In the genomic region with DNA sequence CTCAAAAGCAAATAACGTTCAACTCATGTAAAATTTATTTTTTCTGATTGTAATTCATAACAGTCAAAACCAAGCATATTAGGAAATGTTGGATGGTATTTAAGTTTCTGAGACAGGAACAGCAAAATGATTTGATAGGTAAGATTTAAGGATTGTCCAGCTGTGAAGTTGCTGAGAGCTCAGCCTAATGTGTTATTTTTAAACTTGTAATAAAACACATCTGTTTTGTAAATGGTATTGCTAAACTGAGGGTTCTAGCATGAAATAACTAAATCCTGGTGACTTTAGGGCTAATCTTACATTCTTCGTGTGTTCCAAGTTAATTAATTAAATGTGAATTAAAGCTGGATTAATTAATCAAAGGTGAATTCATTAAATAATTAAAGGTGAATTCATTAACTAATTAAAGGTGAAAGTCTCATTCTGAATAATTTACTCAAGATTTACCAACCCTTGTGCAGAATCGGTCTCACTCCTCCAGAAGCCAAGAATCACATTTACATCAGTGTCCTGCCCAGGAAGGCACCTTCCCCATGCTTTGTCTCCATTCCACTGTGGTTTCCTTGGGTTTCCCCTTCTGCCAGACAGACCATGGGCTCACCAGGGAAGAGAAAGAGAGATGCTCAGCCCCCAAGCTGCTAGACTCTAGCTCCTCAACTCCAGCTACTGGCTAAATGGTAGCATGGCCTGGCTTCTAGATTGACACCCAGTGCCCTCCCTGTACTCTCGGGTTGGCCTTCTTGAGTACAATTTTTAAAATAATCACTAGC, we compare ENCODE assay signal across 19 cellular contexts. TPM values are rescaled to one million over a fixed set of nuclear protein-coding genes. Genes with fewer than 3 reads are reported as not detected.
A peak's percentile ranks its signal among the peaks of the same experiment; 100 is the strongest.
DNase-seq lines count a peak whose midpoint lies in the region; ATAC-seq, FAIRE-seq and TF ChIP-seq lines count a peak whose summit lies in the region.
"Had no signal": no experiment of that assay in that cellular context is flagged by ENCODE, and none has a peak within 500 bp of the region (broad histone marks: within the 10 kb centered on the region; RNA-seq: fewer than 3 reads in every experiment).

No MANE protein-coding gene starts in this region.

- H3K36me3 ChIP-seq in gastroesophageal sphincter (no peaks in the 10 kb centered on the region), spleen (peaks cover 0 to 13% (median 0%) of the 10 kb centered on the region in 6 donors), stomach (no peaks in the 10 kb centered on the region)
- H3K36me3 ChIP-seq: ascending aorta, BE2C, colonic mucosa, thoracic aorta had no signal

- TF ChIP-seq POLR2A in GM12891 (IDR thresholded peaks at IDR 0.05; ENCODE audit: low read depth, low read length) (no peak), gastroesophageal sphincter (IDR thresholded peaks at IDR 0.05) (no peak), spleen (IDR thresholded peaks at IDR 0.05) (no peak), stomach (IDR thresholded peaks at IDR 0.05) (no peak)

- TF ChIP-seq EP300 in gastroesophageal sphincter (IDR thresholded peaks at IDR 0.05) (no peak), stomach (IDR thresholded peaks at IDR 0.05) (no peak)

- peaks cover 17% of the 10 kb centered on the region for H3K36me3 Mint-ChIP-seq in IgD-negative memory B cell

- H3K9me3 ChIP-seq in gastroesophageal sphincter (no peaks in the 10 kb centered on the region), spleen (peaks cover 0 to 21% (median 2%) of the 10 kb centered on the region in 8 donors), stomach (no peaks in the 10 kb centered on the region)
- H3K9me3 ChIP-seq: ascending aorta, BE2C, colonic mucosa, thoracic aorta had no signal

- H3K9me3 Mint-ChIP-seq in IgD-negative memory B cell = peaks cover 3 to 13% (median 7%) of the 10 kb centered on the region in 3 donors

- no peaks in the 10 kb centered on the region for H3K27me3 Mint-ChIP-seq in IgD-negative memory B cell

- no peak for DNase-seq in GM12891 (ENCODE audit: insufficient read length, low spot score)
- DNase-seq in spleen = no peak
- DNase-seq in superior temporal gyrus (ENCODE audit: extremely low spot score) = no peak
- DNase-seq in stomach = no peak
- DNase-seq: activated CD4-positive, alpha-beta T cell treated with anti-CD3 and anti-CD28 coated beads for 1 hour; activated gamma-delta T cell; BE2C; colonic mucosa; NCI-H1436 treated with DMSO at 0.1 percent for 48 hours; NK-92 treated with Interleukin-12 subunit alpha and Interleukin-12 subunit beta, amount 100 ng/mL, for 24 hours; nucleus accumbens; right cardiac atrium; stimulated activated CD4-positive, alpha-beta T cell treated with anti-CD3 and anti-CD28 coated beads, Interleukin-2, amount 100 ng/mL, for 48 hours; T-helper 2 cell had no signal

- 41 to 58% methylated on average over 3 to 4 of the region's 4 CpGs for WGBS in gastroesophageal sphincter (ENCODE audit: low coverage in 1 of 2), 2 donors
- 60 to 73% (median 71%) methylated on average over 4 of the region's 4 CpGs for WGBS in spleen, 5 donors
- WGBS in stomach, 5 donors = 73 to 88% (median 81%) methylated on average over 4 of the region's 4 CpGs

- intact Hi-C loops in spleen (cut with DNase I; ENCODE audit: low total_unique reads) (no loop called here), stomach (cut with DNase I; ENCODE audit: low total_unique reads) (loop anchor here (10.0 kb wide), 2 partner anchors 85 to 365 kb away; partner anchors contain the start of gene TLR6)

- no peak overlapping the region for H3K4me3 ChIP-seq in gastroesophageal sphincter
- H3K4me3 ChIP-seq in spleen = no peak overlapping the region
- no peak overlapping the region for H3K4me3 ChIP-seq in stomach
- H3K4me3 ChIP-seq: ascending aorta, colonic mucosa, thoracic aorta had no signal

- H3K4me1 ChIP-seq in gastroesophageal sphincter (peaks cover 0 to 3% (median 0%) of the 10 kb centered on the region in 3 donors), spleen (peaks cover 0 to 43% (median 10%) of the 10 kb centered on the region in 6 donors), stomach (no peaks in the 10 kb centered on the region)
- H3K4me1 ChIP-seq: ascending aorta, BE2C, colonic mucosa had no signal

- H3K27ac ChIP-seq in gastroesophageal sphincter (peak overlapping the region in 2 of 4 donors; percentile 28 to 44), spleen (peak overlapping the region in 6 of 8 donors; percentile 27 to 76 (median 65)), stomach (peak overlapping the region in 1 of 5 donors; percentile 22)
- H3K27ac ChIP-seq: ascending aorta, colonic mucosa, thoracic aorta had no signal

- TF ChIP-seq CTCF in gastroesophageal sphincter (IDR thresholded peaks at IDR 0.05) = no peak
- TF ChIP-seq CTCF in spleen (IDR thresholded peaks at IDR 0.05 in 8 of 11, conservative IDR thresholded peaks at IDR 0.05 in 3 of 11) = no peak
- no peak for TF ChIP-seq CTCF in stomach (IDR thresholded peaks at IDR 0.05)

- FAIRE-seq in GM12891 (lab: Jason Lieb, UNC) = peak; percentile 84

- H3K4me3 Mint-ChIP-seq in IgD-negative memory B cell = peak overlapping the region in 2 of 4 donors; percentile 51 to 77

- H3K27me3 ChIP-seq in gastroesophageal sphincter (no peaks in the 10 kb centered on the region), spleen (replicated peaks in 1 of 7) (no peaks in the 10 kb centered on the region), stomach (no peaks in the 10 kb centered on the region)
- H3K27me3 ChIP-seq: ascending aorta, colonic mucosa had no signal

- ATAC-seq in gastroesophageal sphincter (peak; percentile 29), GM18867 (IDR thresholded peaks at IDR 0.05; ENCODE audit: unreplicated experiment) (no peak)

- peaks cover 44 to 52% (median 48%) of the 10 kb centered on the region in 3 donors for H3K4me1 Mint-ChIP-seq in IgD-negative memory B cell

- peak overlapping the region in 2 of 3 donors; percentile 76 to 92 for H3K27ac Mint-ChIP-seq in IgD-negative memory B cell

TF ChIP-seq in GM12891, 5 proteins besides CTCF, POLR2A, EP300 and RAD21:
- TF ChIP-seq PAX5 (IDR thresholded peaks at IDR 0.05; ENCODE audit: insufficient read depth, low read length, severe bottlenecking) = no peak
- no peak for TF ChIP-seq TAF1 (IDR thresholded peaks at IDR 0.05; ENCODE audit: low read depth, low read length)
- no peak for TF ChIP-seq POLR2AphosphoS5 (IDR thresholded peaks at IDR 0.05; ENCODE audit: low read depth, low read length)
- no peak for TF ChIP-seq POU2F2 (IDR thresholded peaks at IDR 0.05; ENCODE audit: low read depth, low read length)
- TF ChIP-seq SPI1 (IDR thresholded peaks at IDR 0.05; ENCODE audit: low read depth, low read length) = no peak

RNA-seq across cellular contexts. Expression of gene TLR10, which starts 13.2 kb away (rescaled TPM):
- 52.6 TPM for polyA plus RNA-seq in GM12891 (2012; ENCODE audit: low read depth, missing spikeins)
- 183 TPM for polyA plus RNA-seq in IgD-negative memory B cell
- total RNA-seq in gastroesophageal sphincter = under 1 TPM in 1 of 4 donors, not detected in 3; 0.27 TPM
- total RNA-seq in spleen = 10 to 100 TPM; 29.6 to 70.1 (median 42.0) TPM
- polyA plus RNA-seq in spleen = 10 to 100 TPM; 46.2 to 81.4 (median 68.1) TPM
- 1 to 10 TPM in 1 of 5 donors, under 1 TPM in 1, not detected in 3; 0.72 to 1.1 TPM for total RNA-seq in stomach
- polyA plus RNA-seq in stomach = under 1 TPM in 2 of 3 donors, not detected in 1; 0.15 to 0.60 TPM
- total RNA-seq: ascending aorta had no signal
- polyA plus RNA-seq: right cardiac atrium had no signal

RNA-seq across cellular contexts. Expression of gene TLR1, which starts 35.0 kb away (rescaled TPM):
- 24.5 TPM for polyA plus RNA-seq in GM12891 (2012; ENCODE audit: low read depth, missing spikeins)
- 33.2 TPM for polyA plus RNA-seq in IgD-negative memory B cell
- total RNA-seq in gastroesophageal sphincter = 10 to 100 TPM in 3 of 4 donors, 1 to 10 TPM in 1; 4.7 to 16.2 (median 11.9) TPM
- 100 to 1,000 TPM in 5 of 7 donors, 10 to 100 TPM in 2; 84.9 to 190 (median 119) TPM for total RNA-seq in spleen
- 10 to 100 TPM in 2 of 3 donors, 1 to 10 TPM in 1; 7.6 to 10.8 (median 10.5) TPM for polyA plus RNA-seq in spleen
- 10 to 100 TPM in 1 of 5 donors, 1 to 10 TPM in 3, not detected in 1; 5.3 to 37.4 (median 6.9) TPM for total RNA-seq in stomach
- polyA plus RNA-seq in stomach = 1 to 10 TPM; 1.2 to 2.9 (median 1.5) TPM

Comparison
In these comparisons a context has a peak if more than half of its experiments do, and no peak if none do; other contexts are left out.
1. RNA of gene TLR10, which starts 13.2 kb away (total RNA-seq): 29.6 to 70.1 TPM in spleen; 0.27 TPM in gastroesophageal sphincter and 0.72 to 1.1 TPM in stomach; every median in the first group is over 10 times any median in the second.